13 cellular contexts compared by ENCODE assay signal in genomic region chr1:235090406-235091069, GRCh38. TPM values are rescaled to one million over a fixed set of nuclear protein-coding genes. Genes with fewer than 3 reads are reported as not detected.
A peak's percentile ranks its signal among the peaks of the same experiment; 100 is the strongest.
DNase-seq lines count a peak whose midpoint lies in the region; ATAC-seq and TF ChIP-seq lines count a peak whose summit lies in the region.
"Had no signal": no experiment of that assay in that cellular context is flagged by ENCODE, and none has a peak within 500 bp of the region (broad histone marks: within the 10 kb centered on the region; RNA-seq: fewer than 3 reads in every experiment).

No MANE protein-coding gene starts in this region.

- no peaks in the 10 kb centered on the region for H3K36me3 Mint-ChIP-seq in naive thymus-derived CD4-positive, alpha-beta T cell

- peak; percentile 28 for DNase-seq in activated effector memory CD4-positive, alpha-beta T cell treated with anti-CD3 and anti-CD28 coated beads, Interleukin-2, amount 50 U/mL, for 16 hours
- no peak for DNase-seq in activated effector memory CD4-positive, alpha-beta T cell treated with Interleukin-2 at 50 U/mL for 16 hours
- no peak for DNase-seq in brain microvascular endothelial cell
- peak; percentile 90 for DNase-seq in left kidney (ENCODE audit: low read depth, low spot score)
- no peak for DNase-seq in naive thymus-derived CD4-positive, alpha-beta T cell
- DNase-seq in NCI-H345 treated with DMSO at 0.1 percent for 48 hours (lab: John Stamatoyannopoulos, UW; ENCODE audit: unreplicated experiment), result no peak
- no peak for DNase-seq in NCI-H1105 treated with DMSO at 0.1 percent for 48 hours (lab: John Stamatoyannopoulos, UW)
- DNase-seq: DND-41; MV-4-11; NK-92 treated with Interleukin-12 subunit alpha and Interleukin-12 subunit beta, amount 100 ng/mL, for 24 hours; psoas muscle had no signal

- peak; percentile 33 for TF ChIP-seq CTCF in brain microvascular endothelial cell (IDR thresholded peaks at IDR 0.05; ENCODE audit: low read depth, low read length, missing control alignments)

- no peaks in the 10 kb centered on the region for H3K27me3 ChIP-seq in brain microvascular endothelial cell (replicated peaks)
- no peaks in the 10 kb centered on the region for H3K27me3 ChIP-seq in stomach smooth muscle (ENCODE audit: control insufficient read depth in 1 of 2, insufficient read depth in 2 of 2, low read length in 2 of 2)
- no peaks in the 10 kb centered on the region for H3K27me3 ChIP-seq in naive thymus-derived CD4-positive, alpha-beta T cell (ENCODE audit: control insufficient read depth in 2 of 2, insufficient read depth in 2 of 2, low read length in 2 of 2)
- H3K27me3 ChIP-seq: dorsolateral prefrontal cortex had no signal

- intact Hi-C loops in naive thymus-derived CD4-positive, alpha-beta T cell (cut with micrococcal nuclease), result loop anchor here in 1 of 2 donors (5.0 kb wide), 1 partner anchor 882 kb away; no protein-coding TSS in a partner anchor

- no peaks in the 10 kb centered on the region for H3K9me3 Mint-ChIP-seq in naive thymus-derived CD4-positive, alpha-beta T cell

- H3K36me3 ChIP-seq in brain microvascular endothelial cell (replicated peaks), result no peaks in the 10 kb centered on the region
- no peaks in the 10 kb centered on the region for H3K36me3 ChIP-seq in stomach smooth muscle (ENCODE audit: control insufficient read depth in 2 of 2, insufficient read depth in 2 of 2, low read length in 2 of 2)
- H3K36me3 ChIP-seq in naive thymus-derived CD4-positive, alpha-beta T cell (ENCODE audit: control insufficient read depth in 2 of 3, insufficient read depth in 3 of 3, low read length in 3 of 3), result no peaks in the 10 kb centered on the region

- no peak overlapping the region for H3K27ac ChIP-seq in brain microvascular endothelial cell
- H3K27ac ChIP-seq in stomach smooth muscle (ENCODE audit: low read length), result peak overlapping the region; percentile 66
- H3K27ac ChIP-seq in naive thymus-derived CD4-positive, alpha-beta T cell (ENCODE audit: low read depth, low read length), result no peak overlapping the region
- H3K27ac ChIP-seq: psoas muscle had no signal

- no peak overlapping the region for H3K27ac Mint-ChIP-seq in naive thymus-derived CD4-positive, alpha-beta T cell

- H3K27me3 Mint-ChIP-seq in naive thymus-derived CD4-positive, alpha-beta T cell, result peaks cover 0 to 6% (median 0%) of the 10 kb centered on the region in 5 donors

- ATAC-seq in naive thymus-derived CD4-positive, alpha-beta T cell, result no peak
- ATAC-seq: psoas muscle had no signal

- no peak overlapping the region for H3K4me3 Mint-ChIP-seq in naive thymus-derived CD4-positive, alpha-beta T cell

- POLR2A ChIA-PET in naive thymus-derived CD4-positive, alpha-beta T cell (lab: Charles Lee), result no interaction called here

- H3K4me3 ChIP-seq in brain microvascular endothelial cell (ENCODE audit: low read depth, low read length) (no peak overlapping the region), stomach smooth muscle (ENCODE audit: low read length in 2 of 2) (peak overlapping the region in 1 of 2 donors; percentile 5)
- H3K4me3 ChIP-seq in naive thymus-derived CD4-positive, alpha-beta T cell (ENCODE audit: low read length), result no peak overlapping the region
- H3K4me3 ChIP-seq: dorsolateral prefrontal cortex, psoas muscle had no signal

- in situ Hi-C loops in brain microvascular endothelial cell (cut with HindIII; ENCODE audit: low pct_ligation_motif_present, low sequenced_read_pairs), result loop anchor here (25.0 kb wide), 2 partner anchors 503 to 603 kb away; partner anchors contain the start of gene TARBP1

- H3K4me1 Mint-ChIP-seq in naive thymus-derived CD4-positive, alpha-beta T cell, result peaks cover 6 to 14% (median 7%) of the 10 kb centered on the region in 7 donors

- CTCF ChIA-PET in naive thymus-derived CD4-positive, alpha-beta T cell (lab: Charles Lee), result interaction anchor here (0.8 to 1.0 kb wide), 2 partner anchors 12 to 326 kb away, joined by 5 to 7 read pairs; no protein-coding TSS in a partner anchor

- H3K9ac ChIP-seq in stomach smooth muscle (ENCODE audit: low read length in 2 of 2), result peak overlapping the region; percentile 25 to 47

- no peaks in the 10 kb centered on the region for H3K9me3 ChIP-seq in stomach smooth muscle (ENCODE audit: control insufficient read depth in 2 of 2, low read length in 2 of 2)
- H3K9me3 ChIP-seq in naive thymus-derived CD4-positive, alpha-beta T cell (ENCODE audit: control insufficient read depth in 2 of 3, low read length in 3 of 3), result no peaks in the 10 kb centered on the region
- H3K9me3 ChIP-seq: psoas muscle had no signal

- H3K4me1 ChIP-seq in stomach smooth muscle (ENCODE audit: control insufficient read depth, insufficient read depth, low read length), result peaks cover 27% of the 10 kb centered on the region
- H3K4me1 ChIP-seq in naive thymus-derived CD4-positive, alpha-beta T cell (ENCODE audit: control insufficient read depth in 2 of 2, insufficient read depth in 2 of 2, low read length in 2 of 2), result peaks cover 0 to 3% of the 10 kb centered on the region in 2 donors

RNA-seq across cellular contexts. Expression of gene TOMM20, which starts 38.1 kb away (rescaled TPM):
- 100 to 1,000 TPM in 3 of 5 experiments, 10 to 100 TPM in 2; 88.0 to 124 (median 100) TPM for total RNA-seq in naive thymus-derived CD4-positive, alpha-beta T cell
- 10 to 100 TPM; 53.2 to 67.3 TPM for polyA plus RNA-seq in naive thymus-derived CD4-positive, alpha-beta T cell

Comparison
In these comparisons a context has a peak if more than half of its experiments do, and no peak if none do; other contexts are left out.
1. DNase-seq: peak in activated effector memory CD4-positive, alpha-beta T cell treated with anti-CD3 and anti-CD28 coated beads, Interleukin-2, amount 50 U/mL, for 16 hours (single experiment) and left kidney (single experiment); none in activated effector memory CD4-positive, alpha-beta T cell treated with Interleukin-2 at 50 U/mL for 16 hours (single experiment), brain microvascular endothelial cell (single experiment), naive thymus-derived CD4-positive, alpha-beta T cell (0 of 9), NCI-H345 treated with DMSO at 0.1 percent for 48 hours (single experiment) and NCI-H1105 treated with DMSO at 0.1 percent for 48 hours (single experiment).